In the genomic region with DNA sequence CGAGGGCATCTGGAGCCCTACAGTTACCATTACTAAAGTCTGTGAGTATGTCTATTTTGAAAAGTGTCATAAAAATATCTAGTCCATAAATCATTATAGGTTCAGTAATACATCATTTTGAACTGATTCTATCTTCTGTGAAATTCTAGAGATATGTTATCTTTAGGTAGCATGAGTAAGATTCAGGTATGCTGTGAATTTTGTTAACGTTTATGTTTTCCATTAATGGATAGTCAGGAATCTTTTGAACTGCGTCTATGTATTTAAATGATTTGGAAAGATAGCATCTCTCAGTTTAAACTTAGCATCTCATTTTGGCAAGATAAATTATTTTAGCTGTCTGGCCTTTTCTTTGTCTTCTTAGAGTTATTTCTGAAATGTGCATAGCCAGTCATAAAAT, we compare ENCODE assay signal across 8 cellular contexts.
"Had no signal": no experiment of that assay in that cellular context is flagged by ENCODE, and none has a peak within 500 bp of the region (broad histone marks: within the 10 kb centered on the region; RNA-seq: fewer than 3 reads in every experiment).

No MANE protein-coding gene starts in this region.

- H3K9me3 Mint-ChIP-seq: GM23338, H9 had no signal

- H3K4me1 Mint-ChIP-seq: GM23338, H9 had no signal

- ATAC-seq: GM23338, K562 had no signal

- DNase-seq: H9, HCEC 1CT, IMR-90 had no signal

- H3K27ac Mint-ChIP-seq: GM23338, H9 had no signal

- H2AFZ ChIP-seq: GM23338 had no signal

- FAIRE-seq: H1, H54, HTR-8/SVneo, K562 had no signal

- H3K4me3 Mint-ChIP-seq: GM23338, H9 had no signal

- H3K4me3 ChIP-seq: GM23338, K562 had no signal

- H3K4me2 ChIP-seq: GM23338 had no signal
